In genomic region chr1:235511470-235512240, GRCh38 we compare ENCODE assay signal across 1 cellular context.
A peak's percentile ranks its signal among the peaks of the same experiment; 100 is the strongest.
TF ChIP-seq lines count a peak whose summit lies in the region.

No MANE protein-coding gene starts in this region.

TF ChIP-seq in HEK293, 187 proteins besides CTCF, POLR2A, EP300 and RAD21 (continued from another document):
- TF ChIP-seq PRDM4 (tag by site-specific recombination; IDR thresholded peaks at IDR 0.05): no peak
- TF ChIP-seq ZNF660 (tag by site-specific recombination; IDR thresholded peaks at IDR 0.05): 0 out of 2 replicates have a peak, but pooled peaks have one; percentile 16
- no peak for TF ChIP-seq KLF10 (tag by site-specific recombination; IDR thresholded peaks at IDR 0.05)
- TF ChIP-seq OSR2 (tag by site-specific recombination; IDR thresholded peaks at IDR 0.05): no peak
- TF ChIP-seq, protein P1, sequence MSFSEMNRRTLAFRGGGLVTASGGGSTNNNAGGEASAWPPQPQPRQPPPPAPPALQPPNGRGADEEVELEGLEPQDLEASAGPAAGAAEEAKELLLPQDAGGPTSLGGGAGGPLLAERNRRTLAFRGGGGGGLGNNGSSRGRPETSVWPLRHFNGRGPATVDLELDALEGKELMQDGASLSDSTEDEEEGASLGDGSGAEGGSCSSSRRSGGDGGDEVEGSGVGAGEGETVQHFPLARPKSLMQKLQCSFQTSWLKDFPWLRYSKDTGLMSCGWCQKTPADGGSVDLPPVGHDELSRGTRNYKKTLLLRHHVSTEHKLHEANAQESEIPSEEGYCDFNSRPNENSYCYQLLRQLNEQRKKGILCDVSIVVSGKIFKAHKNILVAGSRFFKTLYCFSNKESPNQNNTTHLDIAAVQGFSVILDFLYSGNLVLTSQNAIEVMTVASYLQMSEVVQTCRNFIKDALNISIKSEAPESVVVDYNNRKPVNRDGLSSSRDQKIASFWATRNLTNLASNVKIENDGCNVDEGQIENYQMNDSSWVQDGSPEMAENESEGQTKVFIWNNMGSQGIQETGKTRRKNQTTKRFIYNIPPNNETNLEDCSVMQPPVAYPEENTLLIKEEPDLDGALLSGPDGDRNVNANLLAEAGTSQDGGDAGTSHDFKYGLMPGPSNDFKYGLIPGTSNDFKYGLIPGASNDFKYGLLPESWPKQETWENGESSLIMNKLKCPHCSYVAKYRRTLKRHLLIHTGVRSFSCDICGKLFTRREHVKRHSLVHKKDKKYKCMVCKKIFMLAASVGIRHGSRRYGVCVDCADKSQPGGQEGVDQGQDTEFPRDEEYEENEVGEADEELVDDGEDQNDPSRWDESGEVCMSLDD (tag by site-specific recombination; IDR thresholded peaks at IDR 0.05): no peak
- TF ChIP-seq ATF2 (tag by site-specific recombination; IDR thresholded peaks at IDR 0.05; ENCODE audit: low read depth): peak; percentile 95
- peak; percentile 8; the same call in 1 of the 2 replicates for TF ChIP-seq KLF8 (tag by site-specific recombination; IDR thresholded peaks at IDR 0.05)
- TF ChIP-seq ZNF133 (tag by site-specific recombination; IDR thresholded peaks at IDR 0.05): peak; percentile 3; the same call in 1 of the 2 replicates
- TF ChIP-seq YY2 (tag by site-specific recombination; IDR thresholded peaks at IDR 0.05): no peak
- TF ChIP-seq TCF7L2 (IDR thresholded peaks at IDR 0.05; ENCODE audit: borderline replicate concordance, low read depth, low read length): no peak
- no peak for TF ChIP-seq SP2 (tag by site-specific recombination; IDR thresholded peaks at IDR 0.05)
- no peak for TF ChIP-seq ZNF747 (tag by site-specific recombination; IDR thresholded peaks at IDR 0.05)
- TF ChIP-seq HOXC10 (CRISPR knock-in tag; IDR thresholded peaks at IDR 0.05): no peak
- no peak for TF ChIP-seq ZFP41 (tag by site-specific recombination; IDR thresholded peaks at IDR 0.05; ENCODE audit: borderline replicate concordance)
- TF ChIP-seq ZNF792 (tag by site-specific recombination; IDR thresholded peaks at IDR 0.05): peak; percentile 90
